ENCODE assay signal across 27 cellular contexts in genomic region chr4:67725132-67725531, GRCh38. TPM values are rescaled to one million over a fixed set of nuclear protein-coding genes. Genes with fewer than 3 reads are reported as not detected.
DNase-seq lines count a peak whose midpoint lies in the region; ATAC-seq and TF ChIP-seq lines count a peak whose summit lies in the region.
"Had no signal": no experiment of that assay in that cellular context is flagged by ENCODE, and none has a peak within 500 bp of the region (broad histone marks: within the 10 kb centered on the region; RNA-seq: fewer than 3 reads in every experiment).

No MANE protein-coding gene starts in this region.

- WGBS in right lobe of liver (ENCODE audit: insufficient coverage, low coverage, low lambda C conversion rate, missing lambda C conversion rate): 47% methylated on average over 1 of the region's 1 CpG

- H3K4me1 ChIP-seq in RWPE2 (ENCODE audit: insufficient read depth, poor library complexity, severe bottlenecking): peaks cover 42% of the 10 kb centered on the region
- H3K4me1 ChIP-seq in right lobe of liver: peaks cover 0 to 7% (median 0%) of the 10 kb centered on the region in 4 donors
- H3K4me1 ChIP-seq: heart left ventricle, tibial artery had no signal

- H3K36me3 ChIP-seq in RWPE2 (ENCODE audit: low read depth): no peaks in the 10 kb centered on the region; the same call in 1 of the 2 replicates
- H3K36me3 ChIP-seq in right lobe of liver: no peaks in the 10 kb centered on the region
- H3K36me3 ChIP-seq: neural progenitor cell had no signal

- DNase-seq in AG20443 (ENCODE audit: low spot score) (peak; percentile 35), RWPE2 (ENCODE audit: low spot score) (no peak), epithelial cell of esophagus (ENCODE audit: low read depth) (peak; percentile 94), right lobe of liver (peak in 1 of 3 donors; percentile 61), hypothalamus (lab: John Stamatoyannopoulos, UW) (no peak), glomerular visceral epithelial cell (ENCODE audit: extremely low spot score) (no peak), RKO (ENCODE audit: low spot score) (no peak)
- DNase-seq: activated CD4-positive, CD25-positive, alpha-beta regulatory T cell treated with anti-CD3 and anti-CD28 coated beads, Interleukin-2, amount 50 U/mL, for 72 hours; activated CD8-positive, alpha-beta T cell treated with anti-CD3 and anti-CD28 coated beads for 36 hours; dermis blood vessel endothelial cell; heart left ventricle; left colon; mesendoderm; NCI-H1048; NCI-H1694; T-helper 1 cell; tibial artery had no signal

- TF ChIP-seq CTCF in RWPE2 (IDR thresholded peaks at IDR 0.05; ENCODE audit: poor library complexity, severe bottlenecking) (no peak), epithelial cell of esophagus (IDR thresholded peaks at IDR 0.05; ENCODE audit: insufficient read depth, low read depth, low read length, missing control alignments) (no peak), right lobe of liver (IDR thresholded peaks at IDR 0.05) (no peak)

- no peak for TF ChIP-seq POLR2A in right lobe of liver (IDR thresholded peaks at IDR 0.05)

- intact Hi-C loops in right lobe of liver (cut with DNase I): no loop called here

- H3K27ac ChIP-seq in RWPE2 (ENCODE audit: poor library complexity, severe bottlenecking): peak overlapping the region; percentile 83
- no peak overlapping the region for H3K27ac ChIP-seq in right lobe of liver
- H3K27ac ChIP-seq: heart left ventricle, neural progenitor cell, SJSA1, tibial artery had no signal

- no peaks in the 10 kb centered on the region for H3K27me3 ChIP-seq in RWPE2 (ENCODE audit: insufficient read depth, poor library complexity, severe bottlenecking)
- H3K27me3 ChIP-seq in right lobe of liver: no peaks in the 10 kb centered on the region
- H3K27me3 ChIP-seq: heart left ventricle, neural progenitor cell, SJSA1, tibial artery had no signal

- peak; percentile 80 for ATAC-seq in RWPE2 (ENCODE audit: low read depth)
- ATAC-seq in right lobe of liver: peak; percentile 99 to 100 (median 99)
- ATAC-seq in HG02678 (IDR thresholded peaks at IDR 0.05; ENCODE audit: unreplicated experiment): no peak
- ATAC-seq: activated CD8-positive, alpha-beta T cell treated with anti-CD3 and anti-CD28 coated beads for 36 hours; activated naive CD4-positive, alpha-beta T cell treated with anti-CD3 and anti-CD28 coated beads, Interleukin-2, amount 50 U/mL, for 72 hours; GM23338; heart left ventricle; left colon had no signal

- no peak overlapping the region for H3K4me3 ChIP-seq in RWPE2 (ENCODE audit: severe bottlenecking)
- no peak overlapping the region for H3K4me3 ChIP-seq in epithelial cell of esophagus (ENCODE audit: low read length)
- H3K4me3 ChIP-seq in right lobe of liver: no peak overlapping the region
- H3K4me3 ChIP-seq: GM23338, heart left ventricle, neural progenitor cell, SJSA1, skin epidermis, tibial artery had no signal

- peaks cover 5% of the 10 kb centered on the region for H3K9me3 ChIP-seq in RWPE2 (ENCODE audit: severe bottlenecking)
- peaks cover 0 to 6% (median 0%) of the 10 kb centered on the region in 4 donors for H3K9me3 ChIP-seq in right lobe of liver

RNA-seq across cellular contexts. Expression of gene UBA6, which starts 24.2 kb away (rescaled TPM):
- 10 to 100 TPM; 17.5 to 46.5 (median 24.7) TPM for total RNA-seq in right lobe of liver

RNA-seq across cellular contexts. Expression of gene GNRHR, which starts 29.1 kb away (rescaled TPM):
- total RNA-seq in right lobe of liver: not detected
- total RNA-seq: A673; activated CD8-positive, alpha-beta T cell treated with anti-CD3 and anti-CD28 coated beads for 36 hours; activated naive CD4-positive, alpha-beta T cell treated with anti-CD3 and anti-CD28 coated beads, Interleukin-2, amount 50 U/mL, for 72 hours; activated T-helper 2 cell treated with anti-CD3 and anti-CD28 coated beads, Interferon-gamma antibody, Interleukin-2, Interleukin-4, amounts not matched to agents 10 μg/mL and 5 μg/mL and 100 μg/mL, durations not matched to agents 14 hours and 24 hours and 36 hours; dermis blood vessel endothelial cell; GM23338; heart left ventricle; left colon; NCI-H460; pulmonary artery endothelial cell; SJSA1 had no signal

Comparison
In these comparisons a context has a peak if more than half of its experiments do, and no peak if none do; other contexts are left out.
1. DNase-seq: peak in AG20443 (single experiment) and epithelial cell of esophagus (single experiment); none in RWPE2 (single experiment), hypothalamus (0 of 51), glomerular visceral epithelial cell (single experiment) and RKO (single experiment).